Comparison of ENCODE assay signal across 1 cellular context in the genomic region with DNA sequence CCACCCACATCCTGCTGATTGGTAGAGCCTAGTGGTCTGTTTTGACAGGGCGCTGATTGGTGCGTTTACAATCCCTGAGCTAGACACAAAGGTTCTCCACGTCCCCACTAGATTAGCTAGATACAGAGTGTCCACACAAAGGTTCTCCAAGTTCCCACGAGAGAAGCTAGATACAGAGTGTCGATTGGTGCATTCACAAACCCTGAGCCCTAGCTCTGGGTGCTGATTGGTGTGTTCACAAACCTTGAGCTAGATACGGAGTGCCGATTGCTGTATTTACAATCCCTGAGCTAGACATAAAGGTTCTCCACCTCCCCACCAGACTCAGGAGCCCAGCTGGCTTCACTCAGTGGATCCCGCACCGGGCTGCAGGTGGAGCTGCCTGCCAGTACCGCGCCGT.
A peak's percentile ranks its signal among the peaks of the same experiment; 100 is the strongest.
TF ChIP-seq lines count a peak whose summit lies in the region.

No MANE protein-coding gene starts in this region.

TF ChIP-seq in K562, 482 proteins besides CTCF, POLR2A, EP300 and RAD21 (continued from another document):
- TF ChIP-seq CHAMP1 (IDR thresholded peaks at IDR 0.05) (peak; percentile 59; the same call in 1 of the 2 replicates), RBM25 (IDR thresholded peaks at IDR 0.05; ENCODE audit: low read depth, low read length, severe bottlenecking) (peak; percentile 10), NFYB (IDR thresholded peaks at IDR 0.05; ENCODE audit: extremely low read depth, insufficient read length) (peak; percentile 62), MEIS2 (IDR thresholded peaks at IDR 0.05; ENCODE audit: partially characterized antibody) (peak; percentile 5)
- TF ChIP-seq, protein P1, sequence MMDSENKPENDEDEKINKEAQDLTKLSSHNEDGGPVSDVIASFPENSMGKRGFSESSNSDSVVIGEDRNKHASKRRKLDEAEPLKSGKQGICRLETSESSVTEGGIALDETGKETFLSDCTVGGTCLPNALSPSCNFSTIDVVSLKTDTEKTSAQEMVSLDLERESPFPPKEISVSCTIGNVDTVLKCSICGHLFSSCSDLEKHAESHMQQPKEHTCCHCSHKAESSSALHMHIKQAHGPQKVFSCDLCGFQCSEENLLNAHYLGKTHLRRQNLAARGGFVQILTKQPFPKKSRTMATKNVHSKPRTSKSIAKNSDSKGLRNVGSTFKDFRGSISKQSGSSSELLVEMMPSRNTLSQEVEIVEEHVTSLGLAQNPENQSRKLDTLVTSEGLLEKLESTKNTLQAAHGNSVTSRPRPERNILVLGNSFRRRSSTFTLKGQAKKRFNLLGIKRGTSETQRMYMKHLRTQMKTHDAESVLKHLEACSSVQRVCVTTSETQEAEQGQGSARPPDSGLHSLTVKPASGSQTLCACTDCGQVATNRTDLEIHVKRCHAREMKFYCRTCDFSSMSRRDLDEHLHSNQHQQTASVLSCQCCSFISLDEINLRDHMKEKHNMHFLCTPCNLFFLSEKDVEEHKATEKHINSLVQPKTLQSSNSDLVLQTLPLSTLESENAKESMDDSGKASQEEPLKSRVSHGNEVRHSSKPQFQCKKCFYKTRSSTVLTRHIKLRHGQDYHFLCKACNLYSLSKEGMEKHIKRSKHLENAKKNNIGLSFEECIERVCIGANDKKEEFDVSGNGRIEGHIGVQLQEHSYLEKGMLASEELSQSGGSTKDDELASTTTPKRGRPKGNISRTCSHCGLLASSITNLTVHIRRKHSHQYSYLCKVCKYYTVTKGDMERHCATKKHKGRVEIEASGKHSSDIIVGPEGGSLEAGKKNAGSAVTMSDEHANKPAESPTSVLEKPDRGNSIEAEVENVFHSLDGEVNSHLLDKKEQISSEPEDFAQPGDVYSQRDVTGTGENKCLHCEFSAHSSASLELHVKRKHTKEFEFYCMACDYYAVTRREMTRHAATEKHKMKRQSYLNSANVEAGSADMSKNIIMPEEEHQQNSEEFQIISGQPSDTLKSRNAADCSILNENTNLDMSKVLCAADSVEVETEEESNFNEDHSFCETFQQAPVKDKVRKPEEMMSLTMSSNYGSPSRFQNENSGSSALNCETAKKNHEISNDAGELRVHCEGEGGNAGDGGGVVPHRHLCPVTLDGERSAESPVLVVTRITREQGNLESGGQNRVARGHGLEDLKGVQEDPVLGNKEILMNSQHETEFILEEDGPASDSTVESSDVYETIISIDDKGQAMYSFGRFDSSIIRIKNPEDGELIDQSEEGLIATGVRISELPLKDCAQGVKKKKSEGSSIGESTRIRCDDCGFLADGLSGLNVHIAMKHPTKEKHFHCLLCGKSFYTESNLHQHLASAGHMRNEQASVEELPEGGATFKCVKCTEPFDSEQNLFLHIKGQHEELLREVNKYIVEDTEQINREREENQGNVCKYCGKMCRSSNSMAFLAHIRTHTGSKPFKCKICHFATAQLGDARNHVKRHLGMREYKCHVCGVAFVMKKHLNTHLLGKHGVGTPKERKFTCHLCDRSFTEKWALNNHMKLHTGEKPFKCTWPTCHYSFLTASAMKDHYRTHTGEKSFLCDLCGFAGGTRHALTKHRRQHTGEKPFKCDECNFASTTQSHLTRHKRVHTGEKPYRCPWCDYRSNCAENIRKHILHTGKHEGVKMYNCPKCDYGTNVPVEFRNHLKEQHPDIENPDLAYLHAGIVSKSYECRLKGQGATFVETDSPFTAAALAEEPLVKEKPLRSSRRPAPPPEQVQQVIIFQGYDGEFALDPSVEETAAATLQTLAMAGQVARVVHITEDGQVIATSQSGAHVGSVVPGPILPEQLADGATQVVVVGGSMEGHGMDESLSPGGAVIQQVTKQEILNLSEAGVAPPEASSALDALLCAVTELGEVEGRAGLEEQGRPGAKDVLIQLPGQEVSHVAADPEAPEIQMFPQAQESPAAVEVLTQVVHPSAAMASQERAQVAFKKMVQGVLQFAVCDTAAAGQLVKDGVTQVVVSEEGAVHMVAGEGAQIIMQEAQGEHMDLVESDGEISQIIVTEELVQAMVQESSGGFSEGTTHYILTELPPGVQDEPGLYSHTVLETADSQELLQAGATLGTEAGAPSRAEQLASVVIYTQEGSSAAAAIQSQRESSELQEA (IDR thresholded peaks at IDR 0.05; ENCODE audit: low read depth), result peak; percentile 69; the same call in 1 of the 2 replicates
